9 cellular contexts compared by ENCODE assay signal in the genomic region with DNA sequence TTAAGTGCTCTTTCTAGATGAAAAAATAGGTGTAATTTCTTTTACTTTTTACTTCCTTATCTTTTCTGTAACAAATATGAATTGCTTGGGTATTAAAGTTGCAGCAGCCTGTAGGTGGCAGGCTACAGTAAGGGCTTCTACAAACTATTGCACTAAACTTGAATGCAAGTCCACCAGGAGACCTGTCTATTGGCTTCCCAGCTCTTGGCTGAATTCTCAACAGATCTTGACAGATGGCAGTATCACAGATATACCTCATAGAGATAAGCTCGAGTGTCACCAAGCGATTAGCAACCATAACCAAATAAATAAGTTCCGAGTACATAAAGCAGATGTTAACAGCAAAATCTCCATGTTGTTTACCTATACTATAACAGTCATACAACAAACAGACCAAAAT. TPM values are rescaled to one million over a fixed set of nuclear protein-coding genes. Genes with fewer than 3 reads are reported as not detected.
A peak's percentile ranks its signal among the peaks of the same experiment; 100 is the strongest.
DNase-seq lines count a peak whose midpoint lies in the region; ATAC-seq and TF ChIP-seq lines count a peak whose summit lies in the region.
"Had no signal": no experiment of that assay in that cellular context is flagged by ENCODE, and none has a peak within 500 bp of the region (broad histone marks: within the 10 kb centered on the region; RNA-seq: fewer than 3 reads in every experiment).

No MANE protein-coding gene starts in this region.

- H3K27me3 Mint-ChIP-seq in brain: no peaks in the 10 kb centered on the region

- H3K4me1 Mint-ChIP-seq in brain: peaks cover 61% of the 10 kb centered on the region

- ATAC-seq in GM18907 (IDR thresholded peaks at IDR 0.05; ENCODE audit: unreplicated experiment) (no peak), GM19397 (IDR thresholded peaks at IDR 0.05; ENCODE audit: unreplicated experiment) (no peak)

- in situ Hi-C loops in G401 (cut with HindIII; ENCODE audit: low sequenced_read_pairs) (no loop called here), KBM-7 (cut with MboI; ENCODE audit: low pct_unique_long_range_greater_than_20kb, low sequenced_read_pairs) (no loop called here)

- H3K27ac Mint-ChIP-seq in brain: peak overlapping the region in 3 of 5 experiments; percentile 44 to 76 (median 63)

- H3K36me3 Mint-ChIP-seq in brain: peaks cover 51% of the 10 kb centered on the region

- no peaks in the 10 kb centered on the region for H3K9me3 Mint-ChIP-seq in brain

- DNase-seq in G401 (ENCODE audit: low spot score): peak; percentile 92
- peak; percentile 84 for DNase-seq in KBM-7
- DNase-seq in SKM-1 treated with dmso at 0.1 percent for 144 hours (lab: John Stamatoyannopoulos, UW; ENCODE audit: unreplicated experiment): peak; percentile 17
- peak; percentile 52 for DNase-seq in iPS-NIHi7 (ENCODE audit: extremely low spot score)
- peak in 2 of 3 experiments; percentile 2 to 9 for DNase-seq in stimulated activated CD4-positive, alpha-beta T cell treated with anti-CD3 and anti-CD28 coated beads, TNF-alpha, amount 100 ng/mL, for 24 hours (ENCODE audit: low read depth in 3 of 3)

- peak overlapping the region in 3 of 5 experiments; percentile 4 to 70 (median 29) for H3K4me3 Mint-ChIP-seq in brain

- peak; percentile 66 to 76 for TF ChIP-seq CTCF in brain (conservative IDR thresholded peaks at IDR 0.05)

RNA-seq across cellular contexts. Expression of gene BBS2, which starts 5.9 kb away (rescaled TPM):
- total RNA-seq in G401 (2014; rRNA removed; shearing (Covaris generic)): 72.5 and 83.8 TPM in 2 replicates
- 65.6 TPM for polyA plus RNA-seq in brain (ENCODE audit: insufficient read depth, low read depth, low replicate concordance)

RNA-seq across cellular contexts. Expression of gene MT4, which starts 50.9 kb away (rescaled TPM):
- not detected in 2 replicates for total RNA-seq in G401 (2014; rRNA removed; shearing (Covaris generic))
- polyA plus RNA-seq in brain (ENCODE audit: insufficient read depth, low read depth, low replicate concordance): not detected
- polyA plus RNA-seq: adipose tissue had no signal

Comparison
In these comparisons a context has a peak if more than half of its experiments do, and no peak if none do; other contexts are left out.
1. DNase-seq: peak in every context shown above with its lines; median percentile 92 in G401; 84 in KBM-7; 52 in iPS-NIHi7; 17 in SKM-1 treated with dmso at 0.1 percent for 144 hours; 6 in stimulated activated CD4-positive, alpha-beta T cell treated with anti-CD3 and anti-CD28 coated beads, TNF-alpha, amount 100 ng/mL, for 24 hours.